8 cellular contexts compared by ENCODE assay signal in genomic region chr2:32715391-32715841, GRCh38.
DNase-seq lines count a peak whose midpoint lies in the region; ATAC-seq and TF ChIP-seq lines count a peak whose summit lies in the region.

No MANE protein-coding gene starts in this region.

- no peak overlapping the region for H3K27ac ChIP-seq in dorsolateral prefrontal cortex

- no peak overlapping the region for H3K4me3 ChIP-seq in dorsolateral prefrontal cortex

- H3K4me1 Mint-ChIP-seq in activated naive CD8-positive, alpha-beta T cell treated with anti-CD3 and anti-CD28 coated beads for 36 hours, result peaks cover 17% of the 10 kb centered on the region
- H3K4me1 Mint-ChIP-seq in glutamatergic neuron (ENCODE audit: low read depth, unreplicated experiment), result peaks cover 1% of the 10 kb centered on the region

- peaks cover 6% of the 10 kb centered on the region for H3K9me3 Mint-ChIP-seq in activated naive CD8-positive, alpha-beta T cell treated with anti-CD3 and anti-CD28 coated beads for 36 hours
- peaks cover 1% of the 10 kb centered on the region for H3K9me3 Mint-ChIP-seq in glutamatergic neuron (ENCODE audit: unreplicated experiment)

- ATAC-seq in GM18907 (IDR thresholded peaks at IDR 0.05; ENCODE audit: unreplicated experiment) (peak; percentile 98), HG02970 (IDR thresholded peaks at IDR 0.05; ENCODE audit: low FRiP score, unreplicated experiment) (peak; percentile 78)

- TF ChIP-seq CTCF in dorsolateral prefrontal cortex (IDR thresholded peaks at IDR 0.05 in 54 of 56, conservative IDR thresholded peaks at IDR 0.05 in 2 of 56; ENCODE audit: low read depth in 1 of 56, partially characterized antibody in 56 of 56), result no peak
- no peak for TF ChIP-seq CTCF in glutamatergic neuron (IDR thresholded peaks at IDR 0.05; ENCODE audit: partially characterized antibody, unreplicated experiment)

- no peak overlapping the region for H3K4me3 Mint-ChIP-seq in activated naive CD8-positive, alpha-beta T cell treated with anti-CD3 and anti-CD28 coated beads for 36 hours
- H3K4me3 Mint-ChIP-seq in glutamatergic neuron (ENCODE audit: unreplicated experiment), result no peak overlapping the region

- no peaks in the 10 kb centered on the region for H3K27me3 ChIP-seq in dorsolateral prefrontal cortex

- H3K36me3 Mint-ChIP-seq in activated naive CD8-positive, alpha-beta T cell treated with anti-CD3 and anti-CD28 coated beads for 36 hours, result peaks cover 49% of the 10 kb centered on the region
- no peaks in the 10 kb centered on the region for H3K36me3 Mint-ChIP-seq in glutamatergic neuron (ENCODE audit: unreplicated experiment)

- peak overlapping the region; percentile 77 for H3K27ac Mint-ChIP-seq in activated naive CD8-positive, alpha-beta T cell treated with anti-CD3 and anti-CD28 coated beads for 36 hours
- H3K27ac Mint-ChIP-seq in glutamatergic neuron (ENCODE audit: unreplicated experiment), result no peak overlapping the region

- intact Hi-C loops in dorsolateral prefrontal cortex (cut with DNase I), result no loop called here

- H3K27me3 Mint-ChIP-seq in activated naive CD8-positive, alpha-beta T cell treated with anti-CD3 and anti-CD28 coated beads for 36 hours, result no peaks in the 10 kb centered on the region
- H3K27me3 Mint-ChIP-seq in glutamatergic neuron (ENCODE audit: unreplicated experiment), result no peaks in the 10 kb centered on the region

- DNase-seq in AG20443 (ENCODE audit: low spot score), result peak; percentile 15
- no peak for DNase-seq in activated naive CD8-positive, alpha-beta T cell treated with anti-CD3 and anti-CD28 coated beads for 36 hours
- DNase-seq in dorsolateral prefrontal cortex, result no peak
- DNase-seq in stimulated activated naive CD4-positive, alpha-beta T cell (lab: John Stamatoyannopoulos, UW), result no peak
- DNase-seq in SIG-M5 treated with dmso at 0.1 percent for 504 hours (lab: John Stamatoyannopoulos, UW; ENCODE audit: unreplicated experiment), result no peak
- DNase-seq in glutamatergic neuron, result no peak
